In genomic region chr13:95741584-95742563, GRCh38 we compare ENCODE assay signal across 1 cellular context.
TF ChIP-seq lines count a peak whose summit lies in the region.

No MANE protein-coding gene starts in this region.

TF ChIP-seq in H1, 55 proteins besides CTCF, POLR2A, EP300 and RAD21:
- TF ChIP-seq NRF1 (IDR thresholded peaks at IDR 0.05; ENCODE audit: low read depth, low read length) (no peak), E2F6 (IDR thresholded peaks at IDR 0.05) (0 out of 2 replicates have a peak, but pooled peaks have one; percentile 28)
